ENCODE assay signal across 1 cellular context in the genomic region with DNA sequence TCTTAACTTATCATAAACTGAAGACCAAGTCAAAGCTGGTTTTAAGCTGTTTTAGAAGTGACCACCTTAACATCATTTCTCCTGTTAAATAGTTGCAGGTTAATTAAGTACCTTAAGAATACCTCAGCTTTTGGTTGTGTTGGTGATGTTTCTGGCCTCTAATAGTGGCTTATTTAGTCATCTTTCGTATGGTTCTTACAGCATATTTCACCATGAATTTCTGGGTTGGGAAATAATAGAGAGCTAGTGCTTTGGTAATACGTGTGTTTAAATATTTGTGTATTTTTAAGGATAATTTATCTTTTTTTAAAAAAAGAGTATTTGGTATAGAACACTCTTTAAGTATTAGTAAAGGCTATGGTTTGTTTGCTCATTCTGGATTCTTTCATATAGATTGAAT.
TF ChIP-seq lines count a peak whose summit lies in the region.

No MANE protein-coding gene starts in this region.

TF ChIP-seq in SK-N-SH treated with all-trans-retinoic acid at 6 μM for 48 hours, 23 proteins besides CTCF, POLR2A, EP300 and RAD21 (continued from another document):
- TF ChIP-seq, protein P1, sequence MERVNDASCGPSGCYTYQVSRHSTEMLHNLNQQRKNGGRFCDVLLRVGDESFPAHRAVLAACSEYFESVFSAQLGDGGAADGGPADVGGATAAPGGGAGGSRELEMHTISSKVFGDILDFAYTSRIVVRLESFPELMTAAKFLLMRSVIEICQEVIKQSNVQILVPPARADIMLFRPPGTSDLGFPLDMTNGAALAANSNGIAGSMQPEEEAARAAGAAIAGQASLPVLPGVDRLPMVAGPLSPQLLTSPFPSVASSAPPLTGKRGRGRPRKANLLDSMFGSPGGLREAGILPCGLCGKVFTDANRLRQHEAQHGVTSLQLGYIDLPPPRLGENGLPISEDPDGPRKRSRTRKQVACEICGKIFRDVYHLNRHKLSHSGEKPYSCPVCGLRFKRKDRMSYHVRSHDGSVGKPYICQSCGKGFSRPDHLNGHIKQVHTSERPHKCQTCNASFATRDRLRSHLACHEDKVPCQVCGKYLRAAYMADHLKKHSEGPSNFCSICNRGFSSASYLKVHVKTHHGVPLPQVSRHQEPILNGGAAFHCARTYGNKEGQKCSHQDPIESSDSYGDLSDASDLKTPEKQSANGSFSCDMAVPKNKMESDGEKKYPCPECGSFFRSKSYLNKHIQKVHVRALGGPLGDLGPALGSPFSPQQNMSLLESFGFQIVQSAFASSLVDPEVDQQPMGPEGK (CRISPR knock-in tag; IDR thresholded peaks at IDR 0.05; ENCODE audit: borderline replicate concordance) = no peak
- TF ChIP-seq BACH2 (CRISPR knock-in tag; IDR thresholded peaks at IDR 0.05; ENCODE audit: borderline replicate concordance) (no peak), ZFP30 (CRISPR knock-in tag; IDR thresholded peaks at IDR 0.05) (no peak), ISL1 (CRISPR knock-in tag; IDR thresholded peaks at IDR 0.05) (no peak), ZC3H10 (CRISPR knock-in tag; IDR thresholded peaks at IDR 0.05) (no peak), RARB (CRISPR knock-in tag; IDR thresholded peaks at IDR 0.05) (no peak), TCF4 (CRISPR knock-in tag; IDR thresholded peaks at IDR 0.05; ENCODE audit: borderline replicate concordance) (no peak), ESRRG (CRISPR knock-in tag; IDR thresholded peaks at IDR 0.05) (no peak)
- TF ChIP-seq, protein P2, sequence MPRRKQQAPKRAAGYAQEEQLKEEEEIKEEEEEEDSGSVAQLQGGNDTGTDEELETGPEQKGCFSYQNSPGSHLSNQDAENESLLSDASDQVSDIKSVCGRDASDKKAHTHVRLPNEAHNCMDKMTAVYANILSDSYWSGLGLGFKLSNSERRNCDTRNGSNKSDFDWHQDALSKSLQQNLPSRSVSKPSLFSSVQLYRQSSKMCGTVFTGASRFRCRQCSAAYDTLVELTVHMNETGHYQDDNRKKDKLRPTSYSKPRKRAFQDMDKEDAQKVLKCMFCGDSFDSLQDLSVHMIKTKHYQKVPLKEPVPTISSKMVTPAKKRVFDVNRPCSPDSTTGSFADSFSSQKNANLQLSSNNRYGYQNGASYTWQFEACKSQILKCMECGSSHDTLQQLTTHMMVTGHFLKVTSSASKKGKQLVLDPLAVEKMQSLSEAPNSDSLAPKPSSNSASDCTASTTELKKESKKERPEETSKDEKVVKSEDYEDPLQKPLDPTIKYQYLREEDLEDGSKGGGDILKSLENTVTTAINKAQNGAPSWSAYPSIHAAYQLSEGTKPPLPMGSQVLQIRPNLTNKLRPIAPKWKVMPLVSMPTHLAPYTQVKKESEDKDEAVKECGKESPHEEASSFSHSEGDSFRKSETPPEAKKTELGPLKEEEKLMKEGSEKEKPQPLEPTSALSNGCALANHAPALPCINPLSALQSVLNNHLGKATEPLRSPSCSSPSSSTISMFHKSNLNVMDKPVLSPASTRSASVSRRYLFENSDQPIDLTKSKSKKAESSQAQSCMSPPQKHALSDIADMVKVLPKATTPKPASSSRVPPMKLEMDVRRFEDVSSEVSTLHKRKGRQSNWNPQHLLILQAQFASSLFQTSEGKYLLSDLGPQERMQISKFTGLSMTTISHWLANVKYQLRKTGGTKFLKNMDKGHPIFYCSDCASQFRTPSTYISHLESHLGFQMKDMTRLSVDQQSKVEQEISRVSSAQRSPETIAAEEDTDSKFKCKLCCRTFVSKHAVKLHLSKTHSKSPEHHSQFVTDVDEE (CRISPR knock-in tag; IDR thresholded peaks at IDR 0.05) = no peak
- TF ChIP-seq, protein P3, sequence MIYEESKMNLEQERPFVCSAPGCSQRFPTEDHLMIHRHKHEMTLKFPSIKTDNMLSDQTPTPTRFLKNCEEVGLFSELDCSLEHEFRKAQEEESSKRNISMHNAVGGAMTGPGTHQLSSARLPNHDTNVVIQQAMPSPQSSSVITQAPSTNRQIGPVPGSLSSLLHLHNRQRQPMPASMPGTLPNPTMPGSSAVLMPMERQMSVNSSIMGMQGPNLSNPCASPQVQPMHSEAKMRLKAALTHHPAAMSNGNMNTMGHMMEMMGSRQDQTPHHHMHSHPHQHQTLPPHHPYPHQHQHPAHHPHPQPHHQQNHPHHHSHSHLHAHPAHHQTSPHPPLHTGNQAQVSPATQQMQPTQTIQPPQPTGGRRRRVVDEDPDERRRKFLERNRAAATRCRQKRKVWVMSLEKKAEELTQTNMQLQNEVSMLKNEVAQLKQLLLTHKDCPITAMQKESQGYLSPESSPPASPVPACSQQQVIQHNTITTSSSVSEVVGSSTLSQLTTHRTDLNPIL (CRISPR knock-in tag; IDR thresholded peaks at IDR 0.05; ENCODE audit: low read depth) = no peak
- TF ChIP-seq, protein P4, sequence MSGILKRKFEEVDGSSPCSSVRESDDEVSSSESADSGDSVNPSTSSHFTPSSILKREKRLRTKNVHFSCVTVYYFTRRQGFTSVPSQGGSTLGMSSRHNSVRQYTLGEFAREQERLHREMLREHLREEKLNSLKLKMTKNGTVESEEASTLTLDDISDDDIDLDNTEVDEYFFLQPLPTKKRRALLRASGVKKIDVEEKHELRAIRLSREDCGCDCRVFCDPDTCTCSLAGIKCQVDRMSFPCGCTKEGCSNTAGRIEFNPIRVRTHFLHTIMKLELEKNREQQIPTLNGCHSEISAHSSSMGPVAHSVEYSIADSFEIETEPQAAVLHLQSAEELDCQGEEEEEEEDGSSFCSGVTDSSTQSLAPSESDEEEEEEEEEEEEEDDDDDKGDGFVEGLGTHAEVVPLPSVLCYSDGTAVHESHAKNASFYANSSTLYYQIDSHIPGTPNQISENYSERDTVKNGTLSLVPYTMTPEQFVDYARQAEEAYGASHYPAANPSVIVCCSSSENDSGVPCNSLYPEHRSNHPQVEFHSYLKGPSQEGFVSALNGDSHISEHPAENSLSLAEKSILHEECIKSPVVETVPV (CRISPR knock-in tag; IDR thresholded peaks at IDR 0.05) = no peak
